Comparison of ENCODE assay signal across 10 cellular contexts in genomic region chr2:108565778-108566375, GRCh38. TPM values are rescaled to one million over a fixed set of nuclear protein-coding genes. Genes with fewer than 3 reads are reported as not detected.
DNase-seq lines count a peak whose midpoint lies in the region; ATAC-seq, FAIRE-seq and TF ChIP-seq lines count a peak whose summit lies in the region.
"Had no signal": no experiment of that assay in that cellular context is flagged by ENCODE, and none has a peak within 500 bp of the region (broad histone marks: within the 10 kb centered on the region; RNA-seq: fewer than 3 reads in every experiment).

No MANE protein-coding gene starts in this region.

- 50 to 63% methylated on average over 1 to 3 of the region's 3 CpGs for WGBS in gastroesophageal sphincter (ENCODE audit: low coverage in 1 of 2), 2 donors

- no peaks in the 10 kb centered on the region for H3K27me3 ChIP-seq in gastroesophageal sphincter

- TF ChIP-seq CTCF in gastroesophageal sphincter (IDR thresholded peaks at IDR 0.05): no peak

- peak overlapping the region; percentile 11 to 63 (median 53) for H3K27ac ChIP-seq in gastroesophageal sphincter
- H3K27ac ChIP-seq: lower lobe of right lung had no signal

- TF ChIP-seq POLR2A in gastroesophageal sphincter (IDR thresholded peaks at IDR 0.05): no peak

- H3K4me3 ChIP-seq in gastroesophageal sphincter: no peak overlapping the region
- H3K4me3 ChIP-seq: lower lobe of right lung had no signal

- TF ChIP-seq EP300 in gastroesophageal sphincter (IDR thresholded peaks at IDR 0.05): no peak

- H3K4me1 ChIP-seq in gastroesophageal sphincter: peaks cover 3 to 77% (median 14%) of the 10 kb centered on the region in 3 donors

- peak; percentile 83 for FAIRE-seq in GM18507 (lab: Jason Lieb, UNC)

- H3K36me3 ChIP-seq in gastroesophageal sphincter: no peaks in the 10 kb centered on the region
- H3K36me3 ChIP-seq: lower lobe of right lung had no signal

- no peaks in the 10 kb centered on the region for H3K9me3 ChIP-seq in gastroesophageal sphincter
- H3K9me3 ChIP-seq: lower lobe of right lung had no signal

- ATAC-seq in GM19468 (IDR thresholded peaks at IDR 0.05; ENCODE audit: extremely low read depth, unreplicated experiment) (peak; percentile 68), HG03108 (IDR thresholded peaks at IDR 0.05; ENCODE audit: unreplicated experiment) (peak; percentile 68), gastroesophageal sphincter (no peak)

- no peak for DNase-seq in GM18507 (ENCODE audit: extremely low spot score, insufficient read length, low read depth)
- DNase-seq in HK-2 (ENCODE audit: unreplicated experiment): no peak
- DNase-seq in SKM-1 (lab: John Stamatoyannopoulos, UW; ENCODE audit: unreplicated experiment): no peak
- DNase-seq in mucosa of gallbladder (ENCODE audit: low spot score): no peak
- no peak for DNase-seq in pons (ENCODE audit: low spot score)
- DNase-seq: endodermal cell, lower lobe of right lung had no signal

RNA-seq across cellular contexts. Expression of gene LIMS1, which starts 31.6 kb away (rescaled TPM):
- total RNA-seq in gastroesophageal sphincter (100 to 1,000 TPM in 3 of 4 donors, 10 to 100 TPM in 1; 79.6 to 119 (median 116) TPM), mucosa of gallbladder (64.1 TPM)
